In the genomic region with DNA sequence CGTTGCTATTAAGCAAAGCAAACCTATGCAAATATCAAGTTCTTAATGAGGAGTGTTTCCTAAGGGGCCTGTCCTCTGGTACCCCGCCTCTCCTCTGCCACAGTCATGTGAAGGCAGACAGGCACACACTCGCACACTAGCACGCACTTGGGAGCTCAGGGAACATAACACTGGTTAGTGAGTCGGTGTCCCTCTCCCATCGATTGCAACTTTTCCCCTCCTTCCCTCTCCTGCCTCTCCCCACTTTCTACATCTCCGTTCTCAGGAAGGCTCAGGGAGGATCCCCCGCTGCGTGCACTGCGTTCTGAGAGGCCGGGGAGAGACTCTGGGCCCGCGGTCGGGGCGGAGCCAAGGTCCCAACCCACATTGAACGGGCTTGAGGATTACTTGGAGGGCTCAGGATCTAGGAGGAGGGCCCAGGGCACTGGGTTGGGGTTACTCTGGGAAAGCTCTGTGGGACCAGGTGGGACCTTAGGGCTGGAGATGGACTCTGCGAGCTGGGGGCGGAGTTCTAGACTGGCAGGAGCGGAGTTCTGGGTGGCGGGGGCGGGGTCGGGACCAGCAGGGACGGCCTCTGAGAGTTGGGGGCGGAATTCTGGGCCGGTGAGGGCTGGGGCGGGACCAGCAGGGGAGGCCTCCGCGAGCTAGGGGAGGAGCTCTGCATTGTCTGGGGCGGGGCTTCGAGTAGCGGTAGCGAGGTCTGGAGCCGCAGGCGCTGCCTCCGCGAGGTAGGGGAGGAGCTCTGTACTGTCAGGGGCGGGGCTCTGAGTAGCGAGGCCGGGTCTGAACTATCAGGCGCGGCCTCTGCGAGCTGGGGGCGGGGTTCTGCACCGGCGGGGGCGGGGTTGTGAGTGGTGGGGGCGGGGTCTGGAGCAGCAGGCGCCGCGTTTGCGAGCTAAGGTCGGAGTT, we compare ENCODE assay signal across 8 cellular contexts. TPM values are rescaled to one million over a fixed set of nuclear protein-coding genes. Genes with fewer than 3 reads are reported as not detected.
A peak's percentile ranks its signal among the peaks of the same experiment; 100 is the strongest.
DNase-seq lines count a peak whose midpoint lies in the region; ATAC-seq and TF ChIP-seq lines count a peak whose summit lies in the region.

No MANE protein-coding gene starts in this region.

- TF ChIP-seq POLR2A in GM18505 (IDR thresholded peaks at IDR 0.05; ENCODE audit: borderline replicate concordance, extremely low read depth, insufficient read depth, insufficient read length): no peak
- peak; percentile 34 to 41 for TF ChIP-seq POLR2A in uterus (IDR thresholded peaks at IDR 0.05)

- H3K9me3 ChIP-seq in right cardiac atrium (ENCODE audit: control insufficient read depth, low read length) (no peaks in the 10 kb centered on the region), uterus (no peaks in the 10 kb centered on the region)

- H3K4me3 ChIP-seq in right cardiac atrium (ENCODE audit: low read length): peak overlapping the region; percentile 81
- H3K4me3 ChIP-seq in uterus: peak overlapping the region; percentile 41 to 87

- H3K27ac ChIP-seq in right cardiac atrium (ENCODE audit: low read length) (peak overlapping the region; percentile 96), uterus (peak overlapping the region; percentile 84 to 98)

- ATAC-seq in GM18505 (IDR thresholded peaks at IDR 0.05; ENCODE audit: unreplicated experiment): peak; percentile 95
- ATAC-seq in HG02970 (IDR thresholded peaks at IDR 0.05; ENCODE audit: low FRiP score, unreplicated experiment): peak; percentile 96
- ATAC-seq in right cardiac atrium: peak; percentile 98 to 99

- H3K27me3 ChIP-seq in right cardiac atrium (ENCODE audit: control insufficient read depth, insufficient read depth): no peaks in the 10 kb centered on the region
- no peaks in the 10 kb centered on the region for H3K27me3 ChIP-seq in uterus

- TF ChIP-seq CTCF in uterus (IDR thresholded peaks at IDR 0.05): no peak

- WGBS in right cardiac atrium: under 1% methylated on average over 52 of the region's 52 CpGs

- peak; percentile 95 to 97 for DNase-seq in NCI-H187 (lab: John Stamatoyannopoulos, UW)
- DNase-seq in T-helper 2 cell: peak; percentile 97 to 98 (median 97)
- peak in 57 of 58 donors; percentile 69 to 100 (median 96) for DNase-seq in anterior cingulate cortex (lab: John Stamatoyannopoulos, UW)
- DNase-seq in right cardiac atrium: peak; percentile 99 to 100 (median 99)
- peak; percentile 97 for DNase-seq in putamen (ENCODE audit: low spot score)
- DNase-seq in uterus: peak; percentile 99

- intact Hi-C loops in right cardiac atrium (cut with DNase I) (loop anchor here in 2 of 4 donors (10.0 kb wide), 2 partner anchors 165 to 275 kb away; no protein-coding TSS in a partner anchor), uterus (cut with DNase I; ENCODE audit: low total_unique reads) (no loop called here)

- H3K4me1 ChIP-seq in right cardiac atrium (ENCODE audit: control insufficient read depth, insufficient read depth, low read length) (peaks cover 10% of the 10 kb centered on the region), uterus (peaks cover 0 to 9% of the 10 kb centered on the region in 2 donors)

- no peaks in the 10 kb centered on the region for H3K36me3 ChIP-seq in uterus

RNA-seq across cellular contexts. Expression of a gene that starts 0.5 kb away (rescaled TPM):
- total RNA-seq in right cardiac atrium (10 to 100 TPM; 10.2 to 27.3 (median 16.2) TPM), uterus (10 to 100 TPM; 55.0 to 87.0 (median 57.9) TPM)
- polyA plus RNA-seq in right cardiac atrium: 3.9 TPM

RNA-seq across cellular contexts. Expression of a gene that starts 0.5 kb away (rescaled TPM):
- total RNA-seq in right cardiac atrium (10 to 100 TPM; 52.8 to 59.1 (median 57.1) TPM), uterus (10 to 100 TPM; 18.4 to 91.9 (median 68.6) TPM)
- 33.0 TPM for polyA plus RNA-seq in right cardiac atrium

Comparison
In these comparisons a context has a peak if more than half of its experiments do, and no peak if none do; other contexts are left out.
1. Peak in every context shown above with its lines: DNase-seq, ATAC-seq, H3K4me3 ChIP-seq and H3K27ac ChIP-seq.